8 cellular contexts compared by ENCODE assay signal in the genomic region with DNA sequence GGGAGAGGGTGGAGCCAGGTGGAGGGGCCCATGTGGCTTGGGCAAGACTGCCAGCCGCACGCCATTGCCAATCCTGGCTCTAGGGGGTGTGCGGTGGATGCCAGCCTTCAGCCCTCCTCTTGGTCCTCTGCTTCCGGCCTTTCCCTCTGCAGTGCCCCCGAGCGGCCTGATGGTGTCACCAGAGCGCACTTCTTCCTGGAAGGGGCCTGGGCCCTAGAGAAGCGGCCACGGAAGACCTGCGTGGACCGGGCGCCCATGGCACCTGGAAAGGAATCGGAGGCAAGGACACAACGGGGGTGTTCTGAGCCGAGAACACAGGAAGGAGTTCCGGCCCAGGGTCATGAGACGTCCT.
DNase-seq lines count a peak whose midpoint lies in the region; ATAC-seq and TF ChIP-seq lines count a peak whose summit lies in the region.

No MANE protein-coding gene starts in this region.

- no peaks in the 10 kb centered on the region for H3K79me2 ChIP-seq in osteoblast (ENCODE audit: insufficient read depth, low read length)

- no peaks in the 10 kb centered on the region for H3K4me1 Mint-ChIP-seq in activated naive CD4-positive, alpha-beta T cell treated with anti-CD3 and anti-CD28 coated beads for 36 hours (ENCODE audit: low read depth)
- no peaks in the 10 kb centered on the region for H3K4me1 Mint-ChIP-seq in glutamatergic neuron (ENCODE audit: low read depth, unreplicated experiment)

- no peaks in the 10 kb centered on the region for H3K36me3 ChIP-seq in osteoblast (ENCODE audit: insufficient read depth, low read length)

- peaks cover 18% of the 10 kb centered on the region for H3K27me3 Mint-ChIP-seq in activated naive CD4-positive, alpha-beta T cell treated with anti-CD3 and anti-CD28 coated beads for 36 hours (ENCODE audit: low read depth)
- no peaks in the 10 kb centered on the region for H3K27me3 Mint-ChIP-seq in glutamatergic neuron (ENCODE audit: unreplicated experiment)

- TF ChIP-seq CTCF in glutamatergic neuron (IDR thresholded peaks at IDR 0.05; ENCODE audit: partially characterized antibody, unreplicated experiment) (peak; percentile 81), osteoblast (IDR thresholded peaks at IDR 0.05; ENCODE audit: extremely low read depth, low read depth, low read length) (peak; percentile 89)

- no peaks in the 10 kb centered on the region for H4K20me1 ChIP-seq in osteoblast (ENCODE audit: insufficient read depth, low read length)

- peaks cover 5% of the 10 kb centered on the region for H3K9me3 Mint-ChIP-seq in activated naive CD4-positive, alpha-beta T cell treated with anti-CD3 and anti-CD28 coated beads for 36 hours
- no peaks in the 10 kb centered on the region for H3K9me3 Mint-ChIP-seq in glutamatergic neuron (ENCODE audit: unreplicated experiment)

- peak; percentile 98 for ATAC-seq in GM19372 (IDR thresholded peaks at IDR 0.05; ENCODE audit: low read depth, unreplicated experiment)
- peak; percentile 98 for ATAC-seq in HG03432 (IDR thresholded peaks at IDR 0.05; ENCODE audit: unreplicated experiment)

- peaks cover 5% of the 10 kb centered on the region for H3K27me3 ChIP-seq in osteoblast (ENCODE audit: insufficient read depth, low read length)

- intact Hi-C loops in activated naive CD4-positive, alpha-beta T cell treated with anti-CD3 and anti-CD28 coated beads for 36 hours (cut with micrococcal nuclease): loop anchor here (10.0 kb wide), 1 partner anchor 741 kb away; a partner anchor contains a TSS

- H3K4me3 ChIP-seq in osteoblast (ENCODE audit: insufficient read depth, low read length): peak overlapping the region; percentile 67

- H3K9me3 ChIP-seq in osteoblast (ENCODE audit: low read depth, low read length): no peaks in the 10 kb centered on the region

- no peaks in the 10 kb centered on the region for H3K36me3 Mint-ChIP-seq in activated naive CD4-positive, alpha-beta T cell treated with anti-CD3 and anti-CD28 coated beads for 36 hours (ENCODE audit: low read depth)
- no peaks in the 10 kb centered on the region for H3K36me3 Mint-ChIP-seq in glutamatergic neuron (ENCODE audit: unreplicated experiment)

- H3K4me3 Mint-ChIP-seq in activated naive CD4-positive, alpha-beta T cell treated with anti-CD3 and anti-CD28 coated beads for 36 hours: no peak overlapping the region
- H3K4me3 Mint-ChIP-seq in glutamatergic neuron (ENCODE audit: unreplicated experiment): no peak overlapping the region

- H3K27ac ChIP-seq in osteoblast (ENCODE audit: low read depth, low read length): peak overlapping the region; percentile 85

- H3K4me1 ChIP-seq in osteoblast (ENCODE audit: insufficient read depth, low read length): peaks cover 12% of the 10 kb centered on the region

- H3K27ac Mint-ChIP-seq in activated naive CD4-positive, alpha-beta T cell treated with anti-CD3 and anti-CD28 coated beads for 36 hours: no peak overlapping the region
- H3K27ac Mint-ChIP-seq in glutamatergic neuron (ENCODE audit: unreplicated experiment): no peak overlapping the region

- H2AFZ ChIP-seq in osteoblast (ENCODE audit: low read length): peak overlapping the region; percentile 98

- H3K4me2 ChIP-seq in osteoblast (ENCODE audit: insufficient read depth, low read length): peak overlapping the region; percentile 90

- CTCF ChIA-PET in activated naive CD4-positive, alpha-beta T cell treated with anti-CD3 and anti-CD28 coated beads for 36 hours (lab: Charles Lee): no interaction called here

- DNase-seq in DMS 273 treated with DMSO at 0.1 percent for 48 hours (lab: John Stamatoyannopoulos, UW): peak; percentile 74
- peak; percentile 58 for DNase-seq in NCI-H460 (ENCODE audit: extremely low read depth, low read depth)
- peak; percentile 66 for DNase-seq in activated naive CD4-positive, alpha-beta T cell treated with anti-CD3 and anti-CD28 coated beads for 36 hours
- DNase-seq in glutamatergic neuron: peak; percentile 82
- DNase-seq in osteoblast (ENCODE audit: insufficient read length, low spot score, missing footprints): peak; percentile 93
- DNase-seq in foreskin melanocyte: no peak
